In the genomic region with DNA sequence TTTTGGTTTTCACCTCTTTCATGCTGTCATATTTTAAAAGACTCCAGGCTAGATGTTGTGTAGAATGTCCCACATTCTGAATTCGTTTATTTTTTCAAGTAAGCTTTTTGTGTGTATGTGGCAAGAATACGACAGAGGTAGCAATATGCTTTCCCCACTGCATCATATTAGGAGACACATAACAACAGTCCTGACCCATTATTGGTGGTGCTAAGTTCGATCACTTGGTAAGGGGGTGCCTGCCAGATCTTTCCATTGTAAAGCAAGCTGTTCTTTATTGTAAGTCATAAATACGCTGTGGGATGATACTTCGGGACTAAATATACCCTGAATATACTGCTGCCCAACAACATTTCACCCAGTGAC, we compare ENCODE assay signal across 1 cellular context.
TF ChIP-seq lines count a peak whose summit lies in the region.

No MANE protein-coding gene starts in this region.

TF ChIP-seq in K562, 482 proteins besides CTCF, POLR2A, EP300 and RAD21 (continued from another document):
- 0 out of 4 replicates have a peak, but pooled peaks of 1 of the 2 experiments have one; percentile 27 for TF ChIP-seq ARNT (IDR thresholded peaks at IDR 0.05)
- 0 out of 2 replicates have a peak, but pooled peaks have one; percentile 31 for TF ChIP-seq ZNF589 (CRISPR knock-in tag; IDR thresholded peaks at IDR 0.05; ENCODE audit: low read depth)
- no peak for TF ChIP-seq U2AF1 (optimal IDR thresholded peaks at IDR 0.05; ENCODE audit: low read depth, low read length)
- no peak for TF ChIP-seq NFYB (IDR thresholded peaks at IDR 0.05; ENCODE audit: extremely low read depth, insufficient read length)
